ENCODE assay signal across 8 cellular contexts in genomic region chr11:369336-370018, GRCh38. TPM values are rescaled to one million over a fixed set of nuclear protein-coding genes. Genes with fewer than 3 reads are reported as not detected.
DNase-seq lines count a peak whose midpoint lies in the region; ATAC-seq and TF ChIP-seq lines count a peak whose summit lies in the region.

Gene B4GALNT4, plus strand, starts transcription at chr11:369499. Its CDS starts 305 bp downstream, at chr11:369804.

- peaks cover 44% of the 10 kb centered on the region for H3K27me3 Mint-ChIP-seq in CD4-positive, alpha-beta T cell

- intact Hi-C loops in CD4-positive, alpha-beta T cell (cut with DNase I, micrococcal nuclease) = loop anchor here in 1 of 2 experiments (10.0 kb wide), 1 partner anchor 45 kb away; the partner anchor contains the start of gene SIGIRR

- H3K9me3 Mint-ChIP-seq in CD4-positive, alpha-beta T cell = peaks cover 2% of the 10 kb centered on the region

- H3K27ac Mint-ChIP-seq in CD4-positive, alpha-beta T cell = no peak within 1 kb of the TSS

- peaks cover 3% of the 10 kb centered on the region for H3K4me1 ChIP-seq in iPS-18a (ENCODE audit: control insufficient read depth, low read depth, low read length)

- peak; percentile 74 for ATAC-seq in CD4-positive, alpha-beta T cell (ENCODE audit: poor library complexity)
- no peak for ATAC-seq in GM18519 (IDR thresholded peaks at IDR 0.05; ENCODE audit: low FRiP score, unreplicated experiment)
- no peak for ATAC-seq in HG03045 (IDR thresholded peaks at IDR 0.05; ENCODE audit: unreplicated experiment)

- H3K9ac ChIP-seq in iPS-18a (ENCODE audit: low read length) = peak within 1 kb of the TSS; percentile 58

- no peaks in the 10 kb centered on the region for H3K9me3 ChIP-seq in CD4-positive, alpha-beta T cell (ENCODE audit: control insufficient read depth, low read length)
- no peaks in the 10 kb centered on the region for H3K9me3 ChIP-seq in iPS-18a (ENCODE audit: control insufficient read depth, low read depth, low read length)

- no peak for TF ChIP-seq CTCF in CD4-positive, alpha-beta T cell (IDR thresholded peaks at IDR 0.05)

- peaks cover 23% of the 10 kb centered on the region for H3K4me1 Mint-ChIP-seq in CD4-positive, alpha-beta T cell (ENCODE audit: low read depth)

- peaks cover 12% of the 10 kb centered on the region for H3K36me3 ChIP-seq in iPS-18a (ENCODE audit: control insufficient read depth, low read depth, low read length)

- peaks cover 25% of the 10 kb centered on the region for H3K27me3 ChIP-seq in CD4-positive, alpha-beta T cell (ENCODE audit: control insufficient read depth, insufficient read depth, low read length)
- no peaks in the 10 kb centered on the region for H3K27me3 ChIP-seq in iPS-18a (ENCODE audit: control insufficient read depth, insufficient read depth, low read length)

- no peaks in the 10 kb centered on the region for H3K36me3 Mint-ChIP-seq in CD4-positive, alpha-beta T cell (ENCODE audit: low read depth)

- no peak within 1 kb of the TSS for H3K27ac ChIP-seq in CD4-positive, alpha-beta T cell (ENCODE audit: low read depth, low read length)
- no peak within 1 kb of the TSS for H3K27ac ChIP-seq in iPS-18a (ENCODE audit: low read length)

- peak in 4 of 10 experiments; percentile 10 to 37 (median 31) for DNase-seq in CD4-positive, alpha-beta T cell
- DNase-seq in Jurkat, Clone E6-1 (ENCODE audit: low read depth, low spot score) = no peak
- peak; percentile 16 for DNase-seq in amniotic stem cell (lab: John Stamatoyannopoulos, UW)
- peak; percentile 54 for DNase-seq in superior temporal gyrus (ENCODE audit: extremely low spot score)
- no peak for DNase-seq in pons (ENCODE audit: low spot score)

- POLR2A ChIA-PET in CD4-positive, alpha-beta T cell (lab: Charles Lee) = interaction anchor here (0.6 kb wide), 1 partner anchor 37 kb away, joined by 3 read pairs; no protein-coding TSS in a partner anchor

- CTCF ChIA-PET in CD4-positive, alpha-beta T cell (lab: Charles Lee) = no interaction called here

- H3K4me3 Mint-ChIP-seq in CD4-positive, alpha-beta T cell = peak within 1 kb of the TSS; percentile 89

- peak within 1 kb of the TSS; percentile 11; the same call in 1 of the 2 replicates for H3K4me3 ChIP-seq in Jurkat, Clone E6-1 (ENCODE audit: low read length)
- peak within 1 kb of the TSS; percentile 56 for H3K4me3 ChIP-seq in iPS-18a (ENCODE audit: low read length)

RNA-seq across cellular contexts. Expression of gene B4GALNT4, which starts in this region (rescaled TPM):
- total RNA-seq in CD4-positive, alpha-beta T cell = 1 to 10 TPM; 4.2 to 6.0 TPM
- 20.9 TPM for polyA plus RNA-seq in Jurkat, Clone E6-1 (2012; ENCODE audit: insufficient read depth, insufficient read length)

Comparison
In these comparisons a context has a peak if more than half of its experiments do, and no peak if none do; other contexts are left out.
1. DNase-seq: peak in amniotic stem cell (single experiment) and superior temporal gyrus (single experiment); none in Jurkat, Clone E6-1 (single experiment) and pons (single experiment).